ENCODE assay signal across 1 cellular context in the genomic region with DNA sequence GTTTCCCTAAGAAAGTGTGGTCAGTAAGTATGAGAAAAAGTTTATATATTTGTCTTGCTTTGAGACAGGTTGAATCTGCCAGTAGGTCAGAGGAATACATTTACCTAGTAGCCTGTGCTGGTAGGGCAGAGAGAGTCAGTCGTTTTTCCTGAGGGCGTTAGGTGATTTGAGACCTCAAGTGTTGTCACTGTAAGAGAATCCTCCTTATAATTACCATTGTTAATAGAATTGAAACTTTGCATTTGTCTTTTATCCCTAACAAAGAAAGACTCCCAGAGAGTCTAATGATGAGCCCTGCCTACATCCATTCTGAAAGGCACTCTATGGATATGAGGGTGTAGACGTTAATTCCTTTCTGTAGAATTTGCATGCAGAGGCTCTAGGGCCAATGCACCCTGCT.
TF ChIP-seq lines count a peak whose summit lies in the region.

No MANE protein-coding gene starts in this region.

TF ChIP-seq in GM23338, 12 proteins besides CTCF, POLR2A, EP300 and RAD21 (continued from another document):
- TF ChIP-seq ZNF331 (CRISPR knock-in tag; IDR thresholded peaks at IDR 0.05; ENCODE audit: low read depth), result no peak
- no peak for TF ChIP-seq CREB1 (CRISPR knock-in tag; IDR thresholded peaks at IDR 0.05; ENCODE audit: low read depth)
TF ChIP-seq in GM23338: peak in this region for 0.
